ENCODE assay signal across 9 cellular contexts in genomic region chr15:74383695-74384565, GRCh38. TPM values are rescaled to one million over a fixed set of nuclear protein-coding genes. Genes with fewer than 3 reads are reported as not detected.
A peak's percentile ranks its signal among the peaks of the same experiment; 100 is the strongest.
DNase-seq lines count a peak whose midpoint lies in the region; ATAC-seq, FAIRE-seq and TF ChIP-seq lines count a peak whose summit lies in the region.
"Had no signal": no experiment of that assay in that cellular context is flagged by ENCODE, and none has a peak within 500 bp of the region (broad histone marks: within the 10 kb centered on the region; RNA-seq: fewer than 3 reads in every experiment).

No MANE protein-coding gene starts in this region.

- H3K9me2 ChIP-seq in hepatocyte (replicated peaks; ENCODE audit: insufficient read depth) = no peaks in the 10 kb centered on the region

- H2AFZ ChIP-seq in hepatocyte = no peak overlapping the region

- FAIRE-seq in D721Med (lab: Jason Lieb, UNC) = no peak

- H4K20me1 ChIP-seq in hepatocyte (ENCODE audit: insufficient read depth, poor library complexity, severe bottlenecking) = no peaks in the 10 kb centered on the region

- H3K27me3 ChIP-seq in hepatocyte = no peaks in the 10 kb centered on the region
- no peaks in the 10 kb centered on the region for H3K27me3 ChIP-seq in aorta (ENCODE audit: control insufficient read depth in 1 of 2, insufficient read depth in 2 of 2, low read length in 1 of 2)
- H3K27me3 ChIP-seq: SJSA1 had no signal

- DNase-seq in activated CD4-positive, alpha-beta T cell treated with anti-CD3 and anti-CD28 coated beads for 48 hours = peak; percentile 88
- DNase-seq in hepatocyte (ENCODE audit: low spot score) (peak; percentile 50), aorta (peak; percentile 5 to 49), inferior parietal cortex (ENCODE audit: extremely low spot score) (no peak), NCI-H524 treated with DMSO at 0.1 percent for 48 hours (lab: John Stamatoyannopoulos, UW) (no peak), D721Med (ENCODE audit: insufficient read length, low spot score) (no peak)

- no peak overlapping the region for H3K27ac ChIP-seq in hepatocyte
- no peak overlapping the region for H3K27ac ChIP-seq in aorta (ENCODE audit: low read depth in 1 of 2, low read length in 2 of 2)
- H3K27ac ChIP-seq: SJSA1 had no signal

- H3K4me3 ChIP-seq in hepatocyte (no peak overlapping the region), aorta (ENCODE audit: low read length in 2 of 2) (no peak overlapping the region)
- H3K4me3 ChIP-seq: SJSA1 had no signal

- H3K4me1 ChIP-seq in hepatocyte (ENCODE audit: insufficient read depth) (peaks cover 7% of the 10 kb centered on the region), aorta (ENCODE audit: control insufficient read depth in 1 of 2, insufficient read depth in 2 of 2, low read length in 2 of 2) (no peaks in the 10 kb centered on the region)

- 84% methylated on average over 8 of the region's 8 CpGs for WGBS in hepatocyte (ENCODE audit: low lambda C conversion rate, missing lambda C conversion rate)
- 83 to 84% methylated on average over 8 of the region's 8 CpGs for WGBS in aorta, 2 donors

- ATAC-seq in GM18907 (IDR thresholded peaks at IDR 0.05; ENCODE audit: unreplicated experiment) (peak; percentile 42), HG02981 (IDR thresholded peaks at IDR 0.05; ENCODE audit: unreplicated experiment) (peak; percentile 42), aorta (ENCODE audit: low FRiP score) (no peak)

- no peak for TF ChIP-seq CTCF in hepatocyte (IDR thresholded peaks at IDR 0.05; ENCODE audit: poor library complexity)
- no peak for TF ChIP-seq CTCF in D721Med (IDR thresholded peaks at IDR 0.05; ENCODE audit: insufficient read depth, missing control alignments)

- intact Hi-C loops in aorta (cut with DNase I) = loop anchor here in 1 of 2 donors (2.0 kb wide), 1 partner anchor 53 kb away; no protein-coding TSS in a partner anchor

- no peak overlapping the region for H3K4me2 ChIP-seq in hepatocyte

- H3K9me3 ChIP-seq in hepatocyte (ENCODE audit: low read depth) (no peaks in the 10 kb centered on the region), aorta (ENCODE audit: control insufficient read depth, low read length) (no peaks in the 10 kb centered on the region)
- H3K9me3 ChIP-seq: SJSA1 had no signal

- no peaks in the 10 kb centered on the region for H3K36me3 ChIP-seq in hepatocyte (replicated peaks; ENCODE audit: insufficient read depth, low read depth)
- H3K36me3 ChIP-seq in aorta (ENCODE audit: control insufficient read depth in 1 of 2, insufficient read depth in 2 of 2, low read length in 1 of 2) = no peaks in the 10 kb centered on the region
- H3K36me3 ChIP-seq: SJSA1 had no signal

- H3K79me2 ChIP-seq in hepatocyte = no peaks in the 10 kb centered on the region

RNA-seq across cellular contexts. Expression of gene CYP11A1, which starts 16.5 kb away (rescaled TPM):
- 0.80 and 2.4 TPM in 2 replicates for total RNA-seq in hepatocyte
- polyA plus RNA-seq in hepatocyte = 1.5 and 2.6 TPM in 2 replicates
- 1 to 10 TPM; 1.3 to 1.5 TPM for total RNA-seq in aorta
- polyA plus RNA-seq in aorta = under 1 TPM in 1 of 2 donors, not detected in 1; 0.10 TPM

RNA-seq across cellular contexts. Expression of gene SEMA7A, which starts 49.8 kb away (rescaled TPM):
- total RNA-seq in hepatocyte (9.5 and 12.0 TPM in 2 replicates), aorta (1 to 10 TPM; 2.3 to 4.1 TPM)
- polyA plus RNA-seq in hepatocyte (2.4 and 4.6 TPM in 2 replicates), aorta (1 to 10 TPM in 1 of 2 donors, under 1 TPM in 1; 0.54 to 1.8 TPM)

Comparison
In these comparisons a context has a peak if more than half of its experiments do, and no peak if none do; other contexts are left out.
1. DNase-seq: peak in activated CD4-positive, alpha-beta T cell treated with anti-CD3 and anti-CD28 coated beads for 48 hours (single experiment), hepatocyte (single experiment) and aorta (2 of 2); none in inferior parietal cortex (single experiment), NCI-H524 treated with DMSO at 0.1 percent for 48 hours (single experiment) and D721Med (single experiment).